ENCODE assay signal across 1 cellular context in the genomic region with DNA sequence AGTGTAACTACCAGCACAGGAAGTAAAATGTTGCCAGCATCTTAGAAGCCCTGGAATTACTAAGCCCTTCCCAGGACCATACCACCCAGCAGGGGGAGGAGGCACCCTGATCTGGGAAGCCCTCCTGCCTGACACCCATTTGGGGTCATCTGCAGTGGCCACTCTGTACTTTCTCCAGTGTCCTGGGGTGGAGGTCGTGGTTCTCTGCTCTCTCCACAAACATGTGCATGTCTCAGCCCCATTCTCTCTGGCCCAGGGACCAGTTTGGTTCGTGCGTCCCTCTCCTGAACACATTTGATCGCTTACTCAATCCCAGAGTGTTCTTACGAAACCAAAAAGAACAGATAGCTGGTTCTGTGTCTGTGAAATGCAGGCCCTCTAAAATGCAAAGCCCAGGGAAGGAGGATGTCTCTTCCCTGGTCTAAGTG.
TF ChIP-seq lines count a peak whose summit lies in the region.

No MANE protein-coding gene starts in this region.

TF ChIP-seq in IMR-90, 13 proteins besides CTCF, POLR2A, EP300 and RAD21:
- TF ChIP-seq CEBPB (IDR thresholded peaks at IDR 0.05; ENCODE audit: low read depth, low read length) (peak; percentile 84), BHLHE40 (IDR thresholded peaks at IDR 0.05; ENCODE audit: low read depth, low read length) (no peak)
